ENCODE assay signal across 17 cellular contexts in the genomic region with DNA sequence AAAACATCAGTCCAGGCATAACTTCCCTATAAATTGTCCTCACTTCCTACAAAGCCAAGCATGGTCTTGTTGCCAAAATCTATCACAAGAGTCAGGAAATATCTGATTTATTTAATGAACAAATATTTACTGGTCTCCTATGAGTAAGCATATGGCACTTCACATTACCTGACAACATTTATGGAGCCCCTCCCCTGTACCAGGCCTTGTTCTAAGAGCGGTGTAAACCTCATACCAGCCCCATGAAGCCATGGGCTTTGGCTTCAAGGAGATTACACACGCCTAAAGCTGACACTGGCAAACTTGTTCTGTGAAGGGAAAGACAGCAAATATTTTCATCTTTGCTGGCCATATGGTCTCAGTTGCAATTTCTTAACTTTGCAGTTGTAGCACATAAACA. TPM values are rescaled to one million over a fixed set of nuclear protein-coding genes. Genes with fewer than 3 reads are reported as not detected.
DNase-seq lines count a peak whose midpoint lies in the region; ATAC-seq and TF ChIP-seq lines count a peak whose summit lies in the region.
"Had no signal": no experiment of that assay in that cellular context is flagged by ENCODE, and none has a peak within 500 bp of the region (broad histone marks: within the 10 kb centered on the region; RNA-seq: fewer than 3 reads in every experiment).

No MANE protein-coding gene starts in this region.

- H3K9me3 ChIP-seq in breast epithelium (no peaks in the 10 kb centered on the region), PC-3 (ENCODE audit: low read length) (no peaks in the 10 kb centered on the region), left lung (no peaks in the 10 kb centered on the region)
- H3K9me3 ChIP-seq: BLaER1 treated with 17β-estradiol and CSF1 and Interleukin-3, amounts not matched to agents 10 nM and 100 nM; HAP-1 had no signal

- no peak overlapping the region for H3K27ac Mint-ChIP-seq in immature natural killer cell
- H3K27ac Mint-ChIP-seq: B cell; CD4-positive, CD25-positive, alpha-beta regulatory T cell; CD8-positive, alpha-beta memory T cell had no signal

- intact Hi-C loops in breast epithelium (cut with DNase I; ENCODE audit: low total_unique reads) (no loop called here), PC-3 (cut with micrococcal nuclease) (loop anchor here (2.0 kb wide), 1 partner anchor 89 kb away; no protein-coding TSS in a partner anchor), left lung (cut with DNase I) (no loop called here)

- DNase-seq in T47D (ENCODE audit: low read depth in 1 of 2, low spot score in 1 of 2) (peak; percentile 11 to 13), breast epithelium (ENCODE audit: low spot score in 2 of 2) (no peak), PC-3 (peak; percentile 72), left lung (no peak), putamen (ENCODE audit: low spot score) (no peak), immature natural killer cell (no peak)
- no peak for DNase-seq in stimulated activated CD4-positive, alpha-beta T cell treated with anti-CD3 and anti-CD28 coated beads, Interleukin-1b, Interleukin-23, amount 100 ng/mL, for 48 hours
- DNase-seq: CD4-positive, CD25-positive, alpha-beta regulatory T cell; CD8-positive, alpha-beta memory T cell; COR-L47; DMS 273 treated with DMSO at 0.1 percent for 48 hours; DMS79; GDM1; GM23248 had no signal

- H3K4me1 Mint-ChIP-seq in immature natural killer cell, result no peaks in the 10 kb centered on the region
- H3K4me1 Mint-ChIP-seq: B cell; CD4-positive, CD25-positive, alpha-beta regulatory T cell; CD8-positive, alpha-beta memory T cell had no signal

- peak overlapping the region; percentile 41; the same call in 1 of the 2 replicates for H3K4me2 ChIP-seq in PC-3 (ENCODE audit: low read length)
- H3K4me2 ChIP-seq: BLaER1 treated with 17β-estradiol and CSF1 and Interleukin-3, amounts not matched to agents 10 nM and 100 nM had no signal

- in situ Hi-C loops in T47D (cut with HindIII; ENCODE audit: low pct_unique_long_range_greater_than_20kb, low sequenced_read_pairs), result no loop called here

- ATAC-seq in PC-3, result peak; percentile 96
- peak; percentile 66 for ATAC-seq in left lung

- H3K36me3 Mint-ChIP-seq in immature natural killer cell, result no peaks in the 10 kb centered on the region
- H3K36me3 Mint-ChIP-seq: CD4-positive, CD25-positive, alpha-beta regulatory T cell; CD8-positive, alpha-beta memory T cell had no signal

- no TSS peak for BruUV-seq in PC-3 (replicated peaks; lab: Mats Ljungman, UMichigan)

- no peak overlapping the region for H3K27ac ChIP-seq in breast epithelium
- H3K27ac ChIP-seq in PC-3 (ENCODE audit: low read length), result no peak overlapping the region
- no peak overlapping the region for H3K27ac ChIP-seq in left lung
- H3K27ac ChIP-seq: BLaER1 treated with 17β-estradiol and CSF1 and Interleukin-3, amounts not matched to agents 10 nM and 100 nM; GM23248 had no signal

- H3K4me1 ChIP-seq in breast epithelium, result no peaks in the 10 kb centered on the region
- H3K4me1 ChIP-seq in PC-3 (ENCODE audit: insufficient read depth, low read length), result peaks cover 18% of the 10 kb centered on the region
- no peaks in the 10 kb centered on the region for H3K4me1 ChIP-seq in left lung
- H3K4me1 ChIP-seq: BLaER1 treated with 17β-estradiol and CSF1 and Interleukin-3, amounts not matched to agents 10 nM and 100 nM; HAP-1 had no signal

- no peak overlapping the region for H2AFZ ChIP-seq in PC-3 (ENCODE audit: low read length)
- H2AFZ ChIP-seq: GM23248 had no signal

- no peak overlapping the region for H3K4me3 Mint-ChIP-seq in immature natural killer cell
- H3K4me3 Mint-ChIP-seq: B cell; CD4-positive, CD25-positive, alpha-beta regulatory T cell; CD8-positive, alpha-beta memory T cell had no signal

- CTCF ChIA-PET in PC-3 (lab: Charles Lee), result no interaction called here

- H3K9ac ChIP-seq in PC-3 (ENCODE audit: low read length), result no peak overlapping the region
- H3K9ac ChIP-seq: BLaER1 treated with 17β-estradiol and CSF1 and Interleukin-3, amounts not matched to agents 10 nM and 100 nM; GM23248 had no signal

- H3K27me3 ChIP-seq in breast epithelium, result no peaks in the 10 kb centered on the region
- H3K27me3 ChIP-seq in PC-3 (ENCODE audit: low read length), result no peaks in the 10 kb centered on the region
- peaks cover 0 to 29% of the 10 kb centered on the region in 2 donors for H3K27me3 ChIP-seq in left lung
- H3K27me3 ChIP-seq: BLaER1 treated with 17β-estradiol and CSF1 and Interleukin-3, amounts not matched to agents 10 nM and 100 nM had no signal

- H3K27me3 Mint-ChIP-seq in immature natural killer cell (ENCODE audit: low read depth in 3 of 3), result peaks cover 0 to 8% (median 4%) of the 10 kb centered on the region in 3 donors

- H3K9me2 ChIP-seq in PC-3 (replicated peaks; ENCODE audit: low read length), result no peaks in the 10 kb centered on the region

- H3K9me3 Mint-ChIP-seq in immature natural killer cell, result no peaks in the 10 kb centered on the region
- H3K9me3 Mint-ChIP-seq: CD8-positive, alpha-beta memory T cell had no signal

- TF ChIP-seq POLR2A in breast epithelium (IDR thresholded peaks at IDR 0.05), result no peak

- no peak overlapping the region for H3K4me3 ChIP-seq in breast epithelium
- H3K4me3 ChIP-seq in PC-3 (ENCODE audit: low read length), result no peak overlapping the region
- no peak overlapping the region for H3K4me3 ChIP-seq in left lung
- H3K4me3 ChIP-seq: BLaER1 treated with 17β-estradiol and CSF1 and Interleukin-3, amounts not matched to agents 10 nM and 100 nM; GM23248; HAP-1 had no signal

- no peaks in the 10 kb centered on the region for H4K20me1 ChIP-seq in PC-3 (ENCODE audit: low read length)
- H4K20me1 ChIP-seq: BLaER1 treated with 17β-estradiol and CSF1 and Interleukin-3, amounts not matched to agents 10 nM and 100 nM had no signal

- TF ChIP-seq CTCF in breast epithelium (IDR thresholded peaks at IDR 0.05) (no peak), PC-3 (conservative IDR thresholded peaks at IDR 0.05; ENCODE audit: low read depth, low read length) (no peak), left lung (IDR thresholded peaks at IDR 0.05) (no peak)

- POLR2A ChIA-PET in PC-3 (lab: Charles Lee; ENCODE audit: unreplicated experiment), result no interaction called here

- H3K36me3 ChIP-seq in breast epithelium (no peaks in the 10 kb centered on the region), PC-3 (ENCODE audit: low read depth, low read length) (no peaks in the 10 kb centered on the region), left lung (no peaks in the 10 kb centered on the region)
- H3K36me3 ChIP-seq: BLaER1 treated with 17β-estradiol and CSF1 and Interleukin-3, amounts not matched to agents 10 nM and 100 nM; HAP-1 had no signal

- H3K79me2 ChIP-seq in PC-3 (ENCODE audit: low read length), result no peaks in the 10 kb centered on the region

- H3F3A ChIP-seq in PC-3 (ENCODE audit: low read length, unreplicated experiment), result no peaks in the 10 kb centered on the region

RNA-seq across cellular contexts. Expression of gene EIF3D, which starts 43.0 kb away (rescaled TPM):
- 100 to 1,000 TPM; 291 to 419 (median 301) TPM for total RNA-seq in breast epithelium
- total RNA-seq in PC-3 (2014; rRNA removed), result 210 and 247 TPM in 2 replicates
- total RNA-seq in left lung, result 100 to 1,000 TPM; 116 to 141 TPM
- 100 to 1,000 TPM in 2 of 3 donors, 10 to 100 TPM in 1; 95.1 to 155 (median 124) TPM for polyA plus RNA-seq in immature natural killer cell

Comparison
In these comparisons a context has a peak if more than half of its experiments do, and no peak if none do; other contexts are left out.
1. DNase-seq: peak in T47D (2 of 2) and PC-3 (single experiment); none in breast epithelium (0 of 2), left lung (0 of 2), putamen (single experiment), immature natural killer cell (0 of 3) and stimulated activated CD4-positive, alpha-beta T cell treated with anti-CD3 and anti-CD28 coated beads, Interleukin-1b, Interleukin-23, amount 100 ng/mL, for 48 hours (single experiment).